Comparison of ENCODE assay signal across 29 cellular contexts in the genomic region with DNA sequence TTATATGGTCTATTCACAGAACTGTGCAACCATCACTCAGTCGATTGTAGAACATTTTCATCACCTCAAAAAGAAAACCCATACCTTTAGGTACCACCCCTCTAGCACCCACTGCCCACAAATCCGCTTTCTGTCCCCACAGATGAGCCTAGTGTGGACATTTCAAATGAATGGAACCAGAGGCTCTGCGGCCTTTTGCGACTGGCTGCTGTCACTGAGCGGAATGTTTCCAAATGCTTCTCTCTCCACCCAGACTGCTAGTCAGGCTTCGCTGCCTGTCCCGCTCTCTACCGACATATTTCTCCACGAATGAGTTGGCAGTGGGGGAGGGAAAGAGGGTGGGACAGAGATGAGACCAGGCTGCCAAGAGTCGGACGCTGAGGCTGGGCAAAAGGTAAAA. TPM values are rescaled to one million over a fixed set of nuclear protein-coding genes. Genes with fewer than 3 reads are reported as not detected.
DNase-seq lines count a peak whose midpoint lies in the region; ATAC-seq and TF ChIP-seq lines count a peak whose summit lies in the region.
"Had no signal": no experiment of that assay in that cellular context is flagged by ENCODE, and none has a peak within 500 bp of the region (broad histone marks: within the 10 kb centered on the region; RNA-seq: fewer than 3 reads in every experiment).

No MANE protein-coding gene starts in this region.

- H3K9ac ChIP-seq in BLaER1 treated with 17β-estradiol and CSF1 and Interleukin-3, amounts not matched to agents 10 nM and 100 nM: peak overlapping the region in 6 of 11 experiments; percentile 16 to 73 (median 48); a peak in 9 of 22 replicates

- ATAC-seq in T-helper 17 cell: no peak
- ATAC-seq: A549; CD8-positive, alpha-beta T cell; GM12878 had no signal

- H3K9me3 Mint-ChIP-seq in nephron: peaks cover 6% of the 10 kb centered on the region
- H3K9me3 Mint-ChIP-seq: CD8-positive, alpha-beta T cell had no signal

- H3K27me3 Mint-ChIP-seq in T-helper 17 cell (no peaks in the 10 kb centered on the region), nephron (ENCODE audit: low read depth) (no peaks in the 10 kb centered on the region)

- no peak for TF ChIP-seq CTCF in nephron (IDR thresholded peaks at IDR 0.05; ENCODE audit: unreplicated experiment in 3 of 3)
- TF ChIP-seq CTCF in coronary artery (IDR thresholded peaks at IDR 0.05): no peak

- peaks cover 0 to 69% (median 0%) of the 10 kb centered on the region in 11 experiments; a peak in 6 of 22 replicates for H4K20me1 ChIP-seq in BLaER1 treated with 17β-estradiol and CSF1 and Interleukin-3, amounts not matched to agents 10 nM and 100 nM

- DNase-seq in T-helper 17 cell: no peak
- DNase-seq in LoVo (ENCODE audit: low spot score): no peak
- no peak for DNase-seq in coronary artery (ENCODE audit: low spot score)
- DNase-seq: AML-193; CD8-positive, alpha-beta T cell; DMS 273 treated with DMSO at 0.1 percent for 48 hours; DMS79; EL; GDM1; GM23248; H7; KBM-7; MG63; NCI-H1105 treated with DMSO at 0.1 percent for 48 hours; NCI-H2029; NCI-H446 treated with DMSO at 0.1 percent for 48 hours; NCI-H526; NCI-H82; NK-92 treated with Interleukin-12 subunit alpha and Interleukin-12 subunit beta, amount 100 ng/mL, for 24 hours; RPMI8226; SHP77; SW 1271 had no signal

- H3K27ac ChIP-seq in BLaER1 treated with 17β-estradiol and CSF1 and Interleukin-3, amounts not matched to agents 10 nM and 100 nM: peak overlapping the region in 6 of 11 experiments; percentile 60 to 81 (median 69); a peak in 11 of 22 replicates
- H3K27ac ChIP-seq in coronary artery: peak overlapping the region in 1 of 2 donors; percentile 85
- H3K27ac ChIP-seq: A549, C4-2B, GM23248 had no signal

- H3K36me3 ChIP-seq in BLaER1 treated with 17β-estradiol and CSF1 and Interleukin-3, amounts not matched to agents 10 nM and 100 nM: no peaks in the 10 kb centered on the region

- H3K4me3 ChIP-seq in BLaER1 treated with 17β-estradiol and CSF1 and Interleukin-3, amounts not matched to agents 10 nM and 100 nM: no peak overlapping the region
- no peak overlapping the region for H3K4me3 ChIP-seq in coronary artery
- H3K4me3 ChIP-seq: A549, GM12878, MG63 had no signal

- no peaks in the 10 kb centered on the region for H3K4me1 Mint-ChIP-seq in T-helper 17 cell
- H3K4me1 Mint-ChIP-seq in nephron: peaks cover 10% of the 10 kb centered on the region

- peak overlapping the region in 10 of 11 experiments; percentile 60 to 86 (median 76); a peak in 17 of 22 replicates for H3K4me2 ChIP-seq in BLaER1 treated with 17β-estradiol and CSF1 and Interleukin-3, amounts not matched to agents 10 nM and 100 nM
- H3K4me2 ChIP-seq: A549 had no signal

- H3K4me3 Mint-ChIP-seq in T-helper 17 cell: no peak overlapping the region
- peak overlapping the region; percentile 29 to 63 (median 30) for H3K4me3 Mint-ChIP-seq in nephron
- H3K4me3 Mint-ChIP-seq: CD8-positive, alpha-beta T cell had no signal

- no peaks in the 10 kb centered on the region for H3K9me3 ChIP-seq in BLaER1 treated with 17β-estradiol and CSF1 and Interleukin-3, amounts not matched to agents 10 nM and 100 nM (replicated peaks in 1 of 11)
- H3K9me3 ChIP-seq in T-helper 17 cell (ENCODE audit: control insufficient read depth, low read length, poor library complexity, severe bottlenecking): no peaks in the 10 kb centered on the region
- H3K9me3 ChIP-seq: A549, MG63 had no signal

- H3K4me1 ChIP-seq in BLaER1 treated with 17β-estradiol and CSF1 and Interleukin-3, amounts not matched to agents 10 nM and 100 nM: peaks cover 36 to 93% (median 82%) of the 10 kb centered on the region in 10 experiments

- peak overlapping the region; percentile 68 for H3K27ac Mint-ChIP-seq in T-helper 17 cell
- peak overlapping the region; percentile 82 to 93 (median 86) for H3K27ac Mint-ChIP-seq in nephron
- H3K27ac Mint-ChIP-seq: CD8-positive, alpha-beta T cell had no signal

- H3K36me3 Mint-ChIP-seq in T-helper 17 cell (ENCODE audit: low read depth): no peaks in the 10 kb centered on the region
- H3K36me3 Mint-ChIP-seq in nephron (ENCODE audit: low read depth): no peaks in the 10 kb centered on the region
- H3K36me3 Mint-ChIP-seq: CD8-positive, alpha-beta T cell had no signal

- peaks cover 0 to 75% (median 49%) of the 10 kb centered on the region in 11 experiments; a peak in 19 of 22 replicates for H3K27me3 ChIP-seq in BLaER1 treated with 17β-estradiol and CSF1 and Interleukin-3, amounts not matched to agents 10 nM and 100 nM
- H3K27me3 ChIP-seq: MG63 had no signal

RNA-seq across cellular contexts. Expression of a gene that starts 1.7 kb away (rescaled TPM):
- total RNA-seq in T-helper 17 cell: not detected
- total RNA-seq: CD8-positive, alpha-beta T cell; LHCN-M2 had no signal

RNA-seq across cellular contexts. Expression of a gene that starts 22.7 kb away (rescaled TPM):
- 10 to 100 TPM; 27.1 to 34.2 TPM for total RNA-seq in T-helper 17 cell

RNA-seq across cellular contexts. Expression of a gene that starts 24.4 kb away (rescaled TPM):
- total RNA-seq in T-helper 17 cell: not detected
- total RNA-seq: CD8-positive, alpha-beta T cell; GM12878; GM23248; H7; HT-29; LHCN-M2 had no signal

RNA-seq across cellular contexts. Expression of a gene that starts 47.2 kb away (rescaled TPM):
- 1 to 10 TPM; 2.0 to 3.3 TPM for total RNA-seq in T-helper 17 cell
